7 cellular contexts compared by ENCODE assay signal in genomic region chr20:49294002-49294654, GRCh38. TPM values are rescaled to one million over a fixed set of nuclear protein-coding genes. Genes with fewer than 3 reads are reported as not detected.
DNase-seq lines count a peak whose midpoint lies in the region; ATAC-seq, FAIRE-seq and TF ChIP-seq lines count a peak whose summit lies in the region.
"Not testable (repeated sequence)": the region's sequence is repeated elsewhere in the genome, so short reads cannot be mapped to it uniquely, and the experiment has no call there.

No MANE protein-coding gene starts in this region.

- H3F3A ChIP-seq in GM23338 (replicated peaks; ENCODE audit: low read depth) = peaks cover 43% of the 10 kb centered on the region

- not testable (repeated sequence) for H4K20me1 ChIP-seq in GM23338 (replicated peaks; ENCODE audit: insufficient read depth); H1 (replicated peaks in 1 of 2; ENCODE audit: control insufficient read depth in 1 of 2, insufficient read depth in 2 of 2, low read length in 2 of 2)
- peaks cover 19% of the 10 kb centered on the region for H4K20me1 ChIP-seq in HepG2 (ENCODE audit: insufficient read depth, low read length)

- H3K27ac Mint-ChIP-seq in GM23338 = peak overlapping the region; percentile 12; the same call in 1 of the 2 replicates
- H3K27ac Mint-ChIP-seq in WTC11 = peak overlapping the region; percentile 90
- peak overlapping the region; percentile 46 for H3K27ac Mint-ChIP-seq in neural crest cell (ENCODE audit: unreplicated experiment)

- H2AK5ac ChIP-seq in H1 (ENCODE audit: low read depth, low read length) = not testable (repeated sequence)

- not testable (repeated sequence) for H3K79me1 ChIP-seq in H1 (ENCODE audit: low read depth, low read length)

- peaks cover 44% of the 10 kb centered on the region for H3K4me1 Mint-ChIP-seq in GM23338
- H3K4me1 Mint-ChIP-seq in WTC11 = peaks cover 43% of the 10 kb centered on the region
- peaks cover 18% of the 10 kb centered on the region for H3K4me1 Mint-ChIP-seq in neural crest cell

- TF ChIP-seq EP300 in H1 (IDR thresholded peaks at IDR 0.05; ENCODE audit: borderline replicate concordance in 1 of 2, low read depth in 2 of 2, low read length in 2 of 2); HepG2 (IDR thresholded peaks at IDR 0.05; ENCODE audit: low read depth in 2 of 2, low read length in 2 of 2); HepG2 (CRISPR knock-in tag; IDR thresholded peaks at IDR 0.05; ENCODE audit: borderline replicate concordance): not testable (repeated sequence)

- H3K4me1 ChIP-seq in GM23338 (ENCODE audit: insufficient read depth) (peaks cover 30% of the 10 kb centered on the region), HUES64 (ENCODE audit: insufficient read depth, low read length) (peaks cover 13% of the 10 kb centered on the region; the same call in 1 of the 2 replicates)
- H3K4me1 ChIP-seq in H1 (replicated peaks in 1 of 4; ENCODE audit: control insufficient read depth in 3 of 4, insufficient read depth in 4 of 4, low read length in 3 of 4); HepG2 (ENCODE audit: insufficient read depth, low read length): not testable (repeated sequence)

- H4K8ac ChIP-seq in H1 (ENCODE audit: extremely low read depth, insufficient read depth, low read length) = not testable (repeated sequence)

- H3K9me3 ChIP-seq in HUES64 (ENCODE audit: insufficient read depth, low read depth, low read length); H1 (ENCODE audit: insufficient read depth in 2 of 2, low read depth in 1 of 2, low read length in 1 of 2); HepG2 (ENCODE audit: low read length): not testable (repeated sequence)

- H3K14ac ChIP-seq in H1 (ENCODE audit: insufficient read length) = not testable (repeated sequence)

- not testable (repeated sequence) for TF ChIP-seq CTCF in GM23338 (conservative IDR thresholded peaks at IDR 0.05; ENCODE audit: low read depth in 2 of 2); WTC11 (IDR thresholded peaks at IDR 0.05); H1 (IDR thresholded peaks at IDR 0.05; ENCODE audit: control extremely low read depth in 1 of 3, insufficient read depth in 1 of 3, low read depth in 1 of 3, low read length in 3 of 3); HepG2 (CRISPR knock-in tag; IDR thresholded peaks at IDR 0.05); neural crest cell (conservative IDR thresholded peaks at IDR 0.05)

- H3K36me3 Mint-ChIP-seq in GM23338 (ENCODE audit: low read depth) (peaks cover 43% of the 10 kb centered on the region), WTC11 (peaks cover 26% of the 10 kb centered on the region), neural crest cell (ENCODE audit: low read depth) (peaks cover 28% of the 10 kb centered on the region)

- peak overlapping the region; percentile 73; the same call in 1 of the 2 replicates for H3K27ac ChIP-seq in GM23338 (ENCODE audit: low read depth)
- H3K27ac ChIP-seq in HUES64 (ENCODE audit: low read depth, low read length) = peak overlapping the region; percentile 66; the same call in 1 of the 2 replicates
- H3K27ac ChIP-seq in H1 (ENCODE audit: low read depth, low read length); HepG2 (ENCODE audit: extremely low read length, insufficient read depth, low read length): not testable (repeated sequence)

- H3K9me2 ChIP-seq in GM23338 (ENCODE audit: insufficient read depth) = not testable (repeated sequence)

- H3K23ac ChIP-seq in H1 (ENCODE audit: insufficient read length) = not testable (repeated sequence)

- TF ChIP-seq RAD21 in H1 (IDR thresholded peaks at IDR 0.05 in 1 of 2, conservative IDR thresholded peaks at IDR 0.05 in 1 of 2; ENCODE audit: low read depth in 2 of 2, low read length in 2 of 2); HepG2 (CRISPR knock-in tag; IDR thresholded peaks at IDR 0.05): not testable (repeated sequence)

- peak; percentile 26 for DNase-seq in GM23338 (ENCODE audit: low spot score)
- not testable (repeated sequence) for DNase-seq in HTR-8/SVneo (ENCODE audit: insufficient read length, low spot score); WTC11 (ENCODE audit: low spot score); H1 (ENCODE audit: low read depth in 1 of 2, low spot score in 2 of 2); HepG2 (ENCODE audit: low spot score); neural crest cell (ENCODE audit: low read depth, low spot score)

- not testable (repeated sequence) for H3K79me2 ChIP-seq in GM23338 (replicated peaks; ENCODE audit: insufficient read depth); H1 (ENCODE audit: control insufficient read depth in 1 of 2, insufficient read depth in 2 of 2, low read length in 2 of 2); HepG2 (ENCODE audit: insufficient read depth, low read length)

- not testable (repeated sequence) for TF ChIP-seq POLR2A in H1 (IDR thresholded peaks at IDR 0.05; ENCODE audit: control extremely low read depth in 1 of 2, low read depth in 2 of 2, low read length in 2 of 2); HepG2 (IDR thresholded peaks at IDR 0.05; ENCODE audit: insufficient read depth in 1 of 2, low read depth in 2 of 2, low read length in 2 of 2)

- POLR2A ChIA-PET in WTC11 (lab: Charles Lee); HepG2 (lab: Yijun Ruan, JAX): not testable (repeated sequence)
- POLR2A ChIA-PET in H1 (lab: Charles Lee; ENCODE audit: partially characterized antibody) = interaction anchor here (0.9 to 41.0 kb wide), 2 partner anchors 10 to 25 kb away, joined by 4 to 1132 read pairs; partner anchors contain the start of gene ZNFX1

- H3K56ac ChIP-seq in H1 (replicated peaks; ENCODE audit: insufficient read length, low read depth, low read length) = not testable (repeated sequence)

- H3K9me3 Mint-ChIP-seq in GM23338, WTC11, neural crest cell: not testable (repeated sequence)

- H2BK5ac ChIP-seq in H1 (ENCODE audit: low read depth, low read length) = peak overlapping the region; percentile 10; the same call in 1 of the 2 replicates

- H2BK20ac ChIP-seq in H1 (ENCODE audit: low read length) = peak overlapping the region; percentile 82; the same call in 1 of the 2 replicates

- ATAC-seq in GM23338, WTC11, HepG2: not testable (repeated sequence)

- H3K18ac ChIP-seq in H1 (ENCODE audit: extremely low read depth, low read length) = not testable (repeated sequence)

- 30% methylated on average over 14 of the region's 16 CpGs for WGBS in HUES64
- WGBS in H1 (ENCODE audit: extremely low coverage in 1 of 2, insufficient coverage in 1 of 2, insufficient read length in 1 of 2, insufficient replicate concordance in 2 of 2, low coverage in 1 of 2, low lambda C conversion rate in 2 of 2, missing lambda C conversion rate in 1 of 2), 2 experiments = 59% methylated on average over 12 of the region's 16 CpGs; no CpG with 5 or more reads in 1 of the 2 experiments
- WGBS in HepG2 (ENCODE audit: low lambda C conversion rate) = 94% methylated on average over 16 of the region's 16 CpGs

- H3K4me3 Mint-ChIP-seq in GM23338 = peak overlapping the region; percentile 38; the same call in 2 of the 3 replicates
- H3K4me3 Mint-ChIP-seq in WTC11 = peak overlapping the region; percentile 30
- not testable (repeated sequence) for H3K4me3 Mint-ChIP-seq in neural crest cell

- H3K4me3 ChIP-seq in GM23338 = 0 out of 2 replicates have a peak overlapping the region, but pooled peaks have one; percentile 24
- 0 out of 2 replicates have a peak overlapping the region, but pooled peaks have one; percentile 9 for H3K4me3 ChIP-seq in HUES64 (ENCODE audit: low read length)
- peak overlapping the region in 1 of 4 experiments; percentile 13; a peak in 1 of 8 replicates for H3K4me3 ChIP-seq in H1 (ENCODE audit: extremely low read depth in 1 of 4, insufficient read depth in 2 of 4, low read depth in 3 of 4, low read length in 4 of 4)
- not testable (repeated sequence) for H3K4me3 ChIP-seq in HepG2 (replicated peaks in 1 of 3; ENCODE audit: insufficient read depth in 1 of 3, low read depth in 2 of 3, low read length in 3 of 3)

- 0 out of 2 replicates have a peak overlapping the region, but pooled peaks have one; percentile 6 for H2BK15ac ChIP-seq in H1 (ENCODE audit: low read length)

- not testable (repeated sequence) for BruUV-seq in HepG2 (replicated peaks; lab: Mats Ljungman, UMichigan)

- H3K23me2 ChIP-seq in H1 (ENCODE audit: low read depth, low read length) = not testable (repeated sequence)

- not testable (repeated sequence) for H3K9ac ChIP-seq in HUES64 (ENCODE audit: low read depth, low read length); H1 (replicated peaks in 1 of 4; ENCODE audit: extremely low read depth in 1 of 4, low read depth in 3 of 4, low read length in 3 of 4); HepG2 (ENCODE audit: insufficient read depth, low read depth, low read length)

- peak overlapping the region; percentile 64 for H3K4me2 ChIP-seq in GM23338
- peak overlapping the region in 1 of 2 experiments; percentile 32; a peak in 2 of 4 replicates for H3K4me2 ChIP-seq in H1 (ENCODE audit: insufficient read depth in 1 of 2, low read depth in 2 of 2, low read length in 2 of 2)
- H3K4me2 ChIP-seq in HepG2 (ENCODE audit: low read depth, low read length) = not testable (repeated sequence)

- H2AFZ ChIP-seq in GM23338; H1 (ENCODE audit: low read length); HepG2 (ENCODE audit: low read length): not testable (repeated sequence)

- intact Hi-C loops in HepG2 (cut with micrococcal nuclease; ENCODE audit: unreplicated experiment) = not testable (repeated sequence)

- CTCF ChIA-PET in WTC11 (lab: Charles Lee) = interaction anchor here (1.9 kb wide), 1 partner anchor 26 kb away, joined by 15 read pairs; no protein-coding TSS in a partner anchor
- CTCF ChIA-PET in H1 (lab: Charles Lee; ENCODE audit: partially characterized antibody) = interaction anchor here (0.6 to 0.9 kb wide), 3 partner anchors 10 to 186 kb away, joined by 3 to 4 read pairs (median 4); no protein-coding TSS in a partner anchor
- CTCF ChIA-PET in HepG2 (lab: Yijun Ruan, JAX; ENCODE audit: low intra/inter-chr PET ratio, low total read pairs) = not testable (repeated sequence)

- not testable (repeated sequence) for H4K5ac ChIP-seq in H1 (ENCODE audit: insufficient read length, low read depth, low read length)

- H3K4ac ChIP-seq in H1 (replicated peaks; ENCODE audit: insufficient read length, low read depth, low read length) = peak overlapping the region; percentile 9

- peak overlapping the region; percentile 20 for H4K91ac ChIP-seq in H1 (replicated peaks; ENCODE audit: insufficient read length, low read length)

- peaks cover 27% of the 10 kb centered on the region for H3K27me3 Mint-ChIP-seq in GM23338 (ENCODE audit: insufficient read depth, low read depth, poor library complexity)
- not testable (repeated sequence) for H3K27me3 Mint-ChIP-seq in WTC11 (ENCODE audit: low read depth); neural crest cell (ENCODE audit: low read depth)

- FAIRE-seq in HTR-8/SVneo (lab: Jason Lieb, UNC) = peak; percentile 86
- not testable (repeated sequence) for FAIRE-seq in H1 (lab: Jason Lieb, UNC); HepG2 (lab: Jason Lieb, UNC)

- H2BK120ac ChIP-seq in H1 (replicated peaks; ENCODE audit: low read depth, low read length) = not testable (repeated sequence)

- H3K36me3 ChIP-seq in GM23338 (ENCODE audit: insufficient read depth) = not testable (repeated sequence)
- H3K36me3 ChIP-seq in HUES64 (ENCODE audit: insufficient read depth, low read length) (peaks cover 27% of the 10 kb centered on the region), H1 (ENCODE audit: control insufficient read depth in 2 of 4, insufficient read depth in 4 of 4, low read length in 3 of 4) (peaks cover 4 to 24% (median 13%) of the 10 kb centered on the region in 4 experiments; a peak in 7 of 8 replicates), HepG2 (replicated peaks in 1 of 2; ENCODE audit: control insufficient read depth in 1 of 2, insufficient read depth in 2 of 2, low read length in 2 of 2) (peaks cover 12 to 20% of the 10 kb centered on the region in 2 experiments)

- not testable (repeated sequence) for H3K27me3 ChIP-seq in GM23338 (ENCODE audit: insufficient read depth); HUES64 (ENCODE audit: insufficient read depth, low read length); H1 (replicated peaks in 1 of 4; ENCODE audit: control insufficient read depth in 3 of 4, extremely low read depth in 1 of 4, insufficient read depth in 3 of 4, low read length in 3 of 4); HepG2 (ENCODE audit: control insufficient read depth in 1 of 2, insufficient read depth in 2 of 2, low read length in 2 of 2)

- H2BK12ac ChIP-seq in H1 (ENCODE audit: low read depth, low read length) = not testable (repeated sequence)

- in situ Hi-C loops in HepG2 (cut with HindIII; ENCODE audit: extremely low pct_ligation_motif_present, low pct_unique_long_range_greater_than_20kb) = not testable (repeated sequence)

RNA-seq across cellular contexts. Expression of gene ZNFX1, which starts 16.3 kb away (rescaled TPM):
- total RNA-seq in GM23338 (2014; rRNA removed; shearing (Covaris generic)) = 11.1 and 12.1 TPM in 2 replicates
- 6.1 and 6.2 TPM in 2 replicates for polyA plus RNA-seq in GM23338 (2016; fragmentation: Nextera tagmentation; extraction: Ambion mirVana)
- 6.6 TPM for polyA plus RNA-seq in HUES64 (2013, experiment 1 of 2)
- 6.0 TPM for polyA plus RNA-seq in HUES64 (2013, experiment 2 of 2)
- 8.0 to 11.0 TPM (median 9.1 TPM) in 3 replicates for total RNA-seq in WTC11 (2021)
- total RNA-seq in H1 (2021; fragmentation: NEBNext Ultra II Directional; extraction: Animal tissue kit (Norgen Biotek cat#: 25700)) = 11.3 and 13.0 TPM in 2 replicates
- 3.1 and 3.4 TPM in 2 replicates for polyA plus RNA-seq in H1 (2011; rRNA removed)
- polyA plus RNA-seq in H1 (2011; cell fraction: cytosol; rRNA removed) = 3.0 TPM
- polyA plus RNA-seq in H1 (2011; cell fraction: nucleus; rRNA removed) = 4.0 TPM
- polyA plus RNA-seq in H1 (2012, experiment 1 of 2) = 6.4 to 8.0 TPM (median 7.3 TPM) in 4 replicates
- 1.5 TPM for polyA plus RNA-seq in H1 (2012, experiment 2 of 2)
- 5.6 TPM for polyA plus RNA-seq in H1 (2013, experiment 1 of 2)
- polyA plus RNA-seq in H1 (2013, experiment 2 of 2) = 5.2 TPM
- polyA minus RNA-seq in H1 (2011; rRNA and poly(A)+ RNA removed) = 9.0 and 12.8 TPM in 2 replicates
- polyA minus RNA-seq in H1 (2011; cell fraction: cytosol; rRNA and poly(A)+ RNA removed) = 5.4 TPM
- 7.1 TPM for polyA minus RNA-seq in H1 (2011; cell fraction: nucleus; rRNA and poly(A)+ RNA removed)
- 11.1 and 15.9 TPM in 2 replicates for total RNA-seq in HepG2 (2016; rRNA removed; fragmentation: Illumina TruSeq; extraction: Trizol)
- total RNA-seq in HepG2 (2016; cell fraction: cytosol; rRNA removed; fragmentation: Illumina TruSeq; extraction: Trizol; ENCODE audit: low read depth) = 6.3 and 6.5 TPM in 2 replicates
- 11.0 and 12.7 TPM in 2 replicates for total RNA-seq in HepG2 (2016; cell fraction: insoluble cytoplasmic fraction; rRNA removed; fragmentation: Illumina TruSeq; extraction: Trizol)
- 9.7 and 10.8 TPM in 2 replicates for total RNA-seq in HepG2 (2016; cell fraction: membrane; rRNA removed; fragmentation: Illumina TruSeq; extraction: Trizol)
- total RNA-seq in HepG2 (2016; cell fraction: nucleus; rRNA removed; fragmentation: Illumina TruSeq; extraction: Trizol) = 14.7 and 16.0 TPM in 2 replicates
- 2.9 and 3.5 TPM in 2 replicates for polyA plus RNA-seq in HepG2 (2011; rRNA removed)
- polyA plus RNA-seq in HepG2 (2011; cell fraction: cytosol; rRNA removed) = 2.2 and 3.5 TPM in 2 replicates
- 4.5 and 5.9 TPM in 2 replicates for polyA plus RNA-seq in HepG2 (2011; cell fraction: nucleus; rRNA removed)
- 5.3 and 8.2 TPM in 2 replicates for polyA plus RNA-seq in HepG2 (2012)
- 1.1 and 1.4 TPM in 2 replicates for polyA plus RNA-seq in HepG2 (2016; cell fraction: cytosol; fragmentation: Illumina TruSeq; extraction: Trizol; ENCODE audit: low read depth)
- polyA plus RNA-seq in HepG2 (2016; cell fraction: insoluble cytoplasmic fraction; fragmentation: Illumina TruSeq; extraction: Trizol; ENCODE audit: low read depth) = 5.1 and 6.1 TPM in 2 replicates
- polyA plus RNA-seq in HepG2 (2016; cell fraction: membrane; fragmentation: Illumina TruSeq; extraction: Trizol; ENCODE audit: low read depth) = 2.2 TPM in 2 replicates
- polyA plus RNA-seq in HepG2 (2016; cell fraction: nucleus; fragmentation: Illumina TruSeq; extraction: Trizol; ENCODE audit: insufficient read depth, low read depth) = 16.4 and 18.7 TPM in 2 replicates
- polyA minus RNA-seq in HepG2 (2011; rRNA and poly(A)+ RNA removed; ENCODE audit: low replicate concordance) = 10.7 and 26.2 TPM in 2 replicates
- 5.7 and 8.7 TPM in 2 replicates for polyA minus RNA-seq in HepG2 (2011; cell fraction: cytosol; rRNA and poly(A)+ RNA removed)
- 17.6 and 27.1 TPM in 2 replicates for polyA minus RNA-seq in HepG2 (2011; cell fraction: nucleus; rRNA and poly(A)+ RNA removed)
- total RNA-seq in neural crest cell = 10.0 and 10.4 TPM in 2 replicates

Comparison
In these comparisons a context has a peak if more than half of its experiments do, and no peak if none do; other contexts are left out.
1. H3K27ac Mint-ChIP-seq: peak in every context shown above with its lines; median percentile 90 in WTC11; 46 in neural crest cell; 12 in GM23338.